8 cellular contexts compared by ENCODE assay signal in genomic region chr5:61162832-61163567, GRCh38. TPM values are rescaled to one million over a fixed set of nuclear protein-coding genes. Genes with fewer than 3 reads are reported as not detected.
DNase-seq lines count a peak whose midpoint lies in the region; ATAC-seq, FAIRE-seq and TF ChIP-seq lines count a peak whose summit lies in the region.

No MANE protein-coding gene starts in this region.

- peak overlapping the region; percentile 86 for H3K27ac Mint-ChIP-seq in activated T-cell treated with anti-CD3 and anti-CD28 coated beads, Interleukin-2, amount 50 U/mL, for 72 hours
- peak overlapping the region; percentile 97 for H3K27ac Mint-ChIP-seq in MCF 10A (ENCODE audit: low read depth, unreplicated experiment)
- H3K27ac Mint-ChIP-seq in stimulated activated memory B cell treated with anti-CD40 and anti-IgM and Interleukin-4, amounts not matched to agents 10 μg/mL and 1 μg/mL and 100 μg/mL, for 72 hours, result peak overlapping the region; percentile 97

- POLR2A ChIA-PET in MCF 10A (lab: Yijun Ruan, JAX), result interaction anchor here (0.7 to 4.6 kb wide), 14 partner anchors 9 to 247 kb away, joined by 3 to 62 read pairs (median 4); partner anchors contain the start of gene ZSWIM6

- peak overlapping the region; percentile 98 to 99 for H3K4me3 ChIP-seq in kidney (ENCODE audit: low read length in 2 of 2)

- ATAC-seq in activated T-cell treated with anti-CD3 and anti-CD28 coated beads, Interleukin-2, amount 50 U/mL, for 72 hours (replicated peaks in 1 of 2), result no peak
- ATAC-seq in stimulated activated memory B cell treated with anti-CD40 and anti-IgM and Interleukin-4, amounts not matched to agents 10 μg/mL and 1 μg/mL and 100 μg/mL, for 72 hours, result no peak
- no peak for ATAC-seq in HG03095 (IDR thresholded peaks at IDR 0.05; ENCODE audit: unreplicated experiment)

- H3K27me3 Mint-ChIP-seq in activated T-cell treated with anti-CD3 and anti-CD28 coated beads, Interleukin-2, amount 50 U/mL, for 72 hours (ENCODE audit: low read depth), result no peaks in the 10 kb centered on the region
- H3K27me3 Mint-ChIP-seq in MCF 10A (ENCODE audit: insufficient read depth, unreplicated experiment), result no peaks in the 10 kb centered on the region
- no peaks in the 10 kb centered on the region for H3K27me3 Mint-ChIP-seq in stimulated activated memory B cell treated with anti-CD40 and anti-IgM and Interleukin-4, amounts not matched to agents 10 μg/mL and 1 μg/mL and 100 μg/mL, for 72 hours

- H3K36me3 Mint-ChIP-seq in activated T-cell treated with anti-CD3 and anti-CD28 coated beads, Interleukin-2, amount 50 U/mL, for 72 hours (ENCODE audit: insufficient read depth in 2 of 2), result peaks cover 15 to 29% of the 10 kb centered on the region in 2 donors
- peaks cover 40% of the 10 kb centered on the region for H3K36me3 Mint-ChIP-seq in MCF 10A (ENCODE audit: insufficient read depth, unreplicated experiment)
- peaks cover 32% of the 10 kb centered on the region for H3K36me3 Mint-ChIP-seq in stimulated activated memory B cell treated with anti-CD40 and anti-IgM and Interleukin-4, amounts not matched to agents 10 μg/mL and 1 μg/mL and 100 μg/mL, for 72 hours

- peaks cover 37% of the 10 kb centered on the region for H3K4me1 Mint-ChIP-seq in activated T-cell treated with anti-CD3 and anti-CD28 coated beads, Interleukin-2, amount 50 U/mL, for 72 hours (ENCODE audit: low read depth)
- peaks cover 8% of the 10 kb centered on the region for H3K4me1 Mint-ChIP-seq in MCF 10A (ENCODE audit: insufficient read depth, unreplicated experiment)
- peaks cover 32% of the 10 kb centered on the region for H3K4me1 Mint-ChIP-seq in stimulated activated memory B cell treated with anti-CD40 and anti-IgM and Interleukin-4, amounts not matched to agents 10 μg/mL and 1 μg/mL and 100 μg/mL, for 72 hours

- H3K9ac ChIP-seq in kidney (ENCODE audit: low read length in 2 of 2), result peak overlapping the region; percentile 95 to 99

- H3K4me1 ChIP-seq in kidney (ENCODE audit: control insufficient read depth in 1 of 2, insufficient read depth in 1 of 2, low read depth in 1 of 2, low read length in 2 of 2), result peaks cover 0 to 6% of the 10 kb centered on the region in 2 donors

- H3K9me3 ChIP-seq in kidney (ENCODE audit: control insufficient read depth in 1 of 2, low read length in 2 of 2), result no peaks in the 10 kb centered on the region

- peaks cover 0 to 5% of the 10 kb centered on the region in 2 donors for H3K36me3 ChIP-seq in kidney (ENCODE audit: control insufficient read depth in 1 of 2, insufficient read depth in 2 of 2, low read length in 2 of 2)

- H3K4me3 Mint-ChIP-seq in activated T-cell treated with anti-CD3 and anti-CD28 coated beads, Interleukin-2, amount 50 U/mL, for 72 hours, result peak overlapping the region; percentile 94 to 98
- H3K4me3 Mint-ChIP-seq in MCF 10A (ENCODE audit: unreplicated experiment), result peak overlapping the region; percentile 93
- H3K4me3 Mint-ChIP-seq in stimulated activated memory B cell treated with anti-CD40 and anti-IgM and Interleukin-4, amounts not matched to agents 10 μg/mL and 1 μg/mL and 100 μg/mL, for 72 hours, result peak overlapping the region; percentile 90

- H3K9me3 Mint-ChIP-seq in activated T-cell treated with anti-CD3 and anti-CD28 coated beads, Interleukin-2, amount 50 U/mL, for 72 hours, result no peaks in the 10 kb centered on the region
- no peaks in the 10 kb centered on the region for H3K9me3 Mint-ChIP-seq in MCF 10A (ENCODE audit: unreplicated experiment)
- no peaks in the 10 kb centered on the region for H3K9me3 Mint-ChIP-seq in stimulated activated memory B cell treated with anti-CD40 and anti-IgM and Interleukin-4, amounts not matched to agents 10 μg/mL and 1 μg/mL and 100 μg/mL, for 72 hours

- peak in 1 of 2 donors; percentile 4 for DNase-seq in activated T-cell treated with anti-CD3 and anti-CD28 coated beads, Interleukin-2, amount 50 U/mL, for 72 hours
- no peak for DNase-seq in activated T-cell treated with anti-CD3 and anti-CD28 coated beads, Interleukin-2, amount 50 U/mL, for 48 hours
- DNase-seq in NCI-H774 (lab: John Stamatoyannopoulos, UW) (peak; percentile 14), MCF 10A (ENCODE audit: unreplicated experiment) (peak; percentile 48), kidney (no peak)
- no peak for DNase-seq in activated effector memory CD4-positive, alpha-beta T cell treated with Interleukin-2 at 50 U/mL for 16 hours

- BruUV-seq in MCF 10A (replicated peaks; lab: Mats Ljungman, UMichigan), result TSS peak; percentile 71

- TF ChIP-seq CTCF in MCF 10A (IDR thresholded peaks at IDR 0.05; ENCODE audit: unreplicated experiment), result no peak
- TF ChIP-seq CTCF in kidney (IDR thresholded peaks at IDR 0.05; ENCODE audit: borderline replicate concordance, extremely low read depth, insufficient read depth), result no peak

- no peak for FAIRE-seq in kidney (lab: Jason Lieb, UNC)

- peak overlapping the region; percentile 81 to 93 for H3K27ac ChIP-seq in kidney (ENCODE audit: low read depth in 2 of 2, low read length in 2 of 2)

- CTCF ChIA-PET in MCF 10A (lab: Yijun Ruan, JAX), result interaction anchor here (0.7 to 1.2 kb wide), 3 partner anchors 158 to 209 kb away, joined by 3 to 6 read pairs (median 4); no protein-coding TSS in a partner anchor

- intact Hi-C loops in MCF 10A (cut with micrococcal nuclease) (loop anchor here (1.0 to 5.0 kb wide), 5 partner anchors 110 to 244 kb away; no protein-coding TSS in a partner anchor), kidney (cut with DNase I) (loop anchor here (10.0 kb wide), 1 partner anchor 492 kb away; no protein-coding TSS in a partner anchor)

RNA-seq across cellular contexts. Expression of gene SMIM15, which starts 0.7 kb away (rescaled TPM):
- 10 to 100 TPM; 71.8 to 78.1 TPM for total RNA-seq in activated T-cell treated with anti-CD3 and anti-CD28 coated beads, Interleukin-2, amount 50 U/mL, for 72 hours
- total RNA-seq in MCF 10A (2022), result 92.5 and 95.8 TPM in 2 replicates
- 68.1 TPM for total RNA-seq in kidney
- 32.0 TPM for polyA plus RNA-seq in kidney (ENCODE audit: insufficient read depth, low read depth, low replicate concordance)

Comparison
In these comparisons a context has a peak if more than half of its experiments do, and no peak if none do; other contexts are left out.
1. DNase-seq: peak in NCI-H774 (single experiment) and MCF 10A (single experiment); none in activated T-cell treated with anti-CD3 and anti-CD28 coated beads, Interleukin-2, amount 50 U/mL, for 48 hours (0 of 2), kidney (single experiment) and activated effector memory CD4-positive, alpha-beta T cell treated with Interleukin-2 at 50 U/mL for 16 hours (single experiment).
2. Peak in every context shown above with its lines, with median percentiles within 50 percentile points of each other: H3K27ac Mint-ChIP-seq and H3K4me3 Mint-ChIP-seq.